Comparison of ENCODE assay signal across 9 cellular contexts in the genomic region with DNA sequence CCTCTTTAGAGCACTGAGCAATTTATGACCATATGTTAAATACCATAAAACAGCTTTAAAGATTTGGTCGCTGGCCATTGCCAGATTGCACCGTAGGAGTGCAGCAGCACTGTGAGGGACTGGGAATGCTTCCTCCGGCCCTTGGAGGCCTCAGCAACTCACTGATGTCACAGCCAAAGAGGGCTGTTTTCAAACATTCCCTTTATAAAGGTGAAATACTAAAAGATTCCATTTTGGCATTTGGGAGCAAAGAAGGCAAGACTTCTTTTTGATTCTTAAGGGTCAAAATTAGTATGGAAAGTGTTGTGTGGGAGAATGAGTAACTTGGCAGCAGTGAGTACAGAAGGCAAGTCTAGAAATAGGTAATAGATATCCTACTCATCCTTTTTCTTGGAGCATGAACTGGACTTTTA.
DNase-seq lines count a peak whose midpoint lies in the region; ATAC-seq and TF ChIP-seq lines count a peak whose summit lies in the region.
"Had no signal": no experiment of that assay in that cellular context is flagged by ENCODE, and none has a peak within 500 bp of the region (broad histone marks: within the 10 kb centered on the region; RNA-seq: fewer than 3 reads in every experiment).

No MANE protein-coding gene starts in this region.

- no peaks in the 10 kb centered on the region for H3K9me2 ChIP-seq in SK-N-SH

- H3K4me3 ChIP-seq in SK-N-SH (ENCODE audit: low read depth in 2 of 2, low read length in 1 of 2) (0 out of 4 replicates have a peak overlapping the region, but pooled peaks of 1 of the 2 experiments have one; percentile 7), fibroblast of mammary gland (ENCODE audit: control insufficient read depth, low read depth, low read length) (no peak overlapping the region), skeletal muscle satellite cell (ENCODE audit: low read length) (peak overlapping the region; percentile 15)

- H3K4me1 ChIP-seq in SK-N-SH (ENCODE audit: control insufficient read depth in 1 of 2, insufficient read depth in 2 of 2, low read depth in 1 of 2, low read length in 1 of 2) (peaks cover 12 to 40% of the 10 kb centered on the region in 2 experiments), skeletal muscle satellite cell (ENCODE audit: control insufficient read depth, insufficient read depth, low read length) (peaks cover 56% of the 10 kb centered on the region)

- peak; percentile 47 for DNase-seq in ELR (ENCODE audit: low read depth)
- no peak for DNase-seq in SK-N-SH
- peak; percentile 66 for DNase-seq in fibroblast of mammary gland (ENCODE audit: low read depth)
- DNase-seq in UCSD-AML1 (lab: John Stamatoyannopoulos, UW; ENCODE audit: unreplicated experiment): no peak
- DNase-seq: NCI-H2227 treated with DMSO at 0.1 percent for 48 hours had no signal

- H3K9ac ChIP-seq in SK-N-SH: peak overlapping the region; percentile 39; the same call in 1 of the 2 replicates
- peak overlapping the region; percentile 42 for H3K9ac ChIP-seq in skeletal muscle satellite cell (ENCODE audit: low read depth, low read length)

- ATAC-seq in HG02870 (IDR thresholded peaks at IDR 0.05; ENCODE audit: unreplicated experiment) (no peak), HG03196 (IDR thresholded peaks at IDR 0.05; ENCODE audit: unreplicated experiment) (no peak), GM21717 (IDR thresholded peaks at IDR 0.05; ENCODE audit: unreplicated experiment) (no peak)

- peaks cover 11% of the 10 kb centered on the region for H3K79me2 ChIP-seq in SK-N-SH (ENCODE audit: insufficient read depth)

- TF ChIP-seq RAD21 in SK-N-SH (IDR thresholded peaks at IDR 0.05; ENCODE audit: low read length): no peak

- no peaks in the 10 kb centered on the region for H4K20me1 ChIP-seq in SK-N-SH (ENCODE audit: insufficient read depth)

- no peaks in the 10 kb centered on the region for H3K27me3 ChIP-seq in SK-N-SH (ENCODE audit: insufficient read depth)
- H3K27me3 ChIP-seq in skeletal muscle satellite cell (ENCODE audit: control insufficient read depth, insufficient read depth, low read length): no peaks in the 10 kb centered on the region

- CTCF ChIA-PET in SK-N-SH (lab: Yijun Ruan, JAX): interaction anchor here (0.6 to 2.0 kb wide), 3 partner anchors 17 to 442 kb away, joined by 3 to 7 read pairs (median 3); no protein-coding TSS in a partner anchor

- peak overlapping the region; percentile 60 for H3K4me2 ChIP-seq in SK-N-SH
- H3K4me2 ChIP-seq in skeletal muscle satellite cell (ENCODE audit: low read length): peak overlapping the region; percentile 55

- H2AFZ ChIP-seq in SK-N-SH (ENCODE audit: low read depth): peak overlapping the region; percentile 44; the same call in 1 of the 2 replicates

- 60% methylated on average over 3 of the region's 3 CpGs for WGBS in SK-N-SH (ENCODE audit: low lambda C conversion rate)

- H3K36me3 ChIP-seq in SK-N-SH (replicated peaks in 1 of 2; ENCODE audit: control insufficient read depth in 1 of 2, insufficient read depth in 2 of 2, low read length in 1 of 2) (peaks cover 0 to 14% of the 10 kb centered on the region in 2 experiments), skeletal muscle satellite cell (ENCODE audit: insufficient read depth, low read length) (no peaks in the 10 kb centered on the region)

- H3F3A ChIP-seq in SK-N-SH (replicated peaks; ENCODE audit: insufficient read depth): peaks cover 38% of the 10 kb centered on the region

- no peaks in the 10 kb centered on the region for H3K9me3 ChIP-seq in SK-N-SH
- H3K9me3 ChIP-seq in skeletal muscle satellite cell (replicated peaks; ENCODE audit: low read length): no peaks in the 10 kb centered on the region

- no peak for TF ChIP-seq EP300 in SK-N-SH (IDR thresholded peaks at IDR 0.05; ENCODE audit: borderline replicate concordance in 1 of 2, low read depth in 1 of 2, low read length in 1 of 2)

- POLR2A ChIA-PET in SK-N-SH (lab: Yijun Ruan, JAX): no interaction called here

- TF ChIP-seq CTCF in SK-N-SH (IDR thresholded peaks at IDR 0.05) (no peak), fibroblast of mammary gland (conservative IDR thresholded peaks at IDR 0.05; ENCODE audit: control insufficient read depth, insufficient read depth, low read depth, low read length) (no peak)

- peak overlapping the region; percentile 82 for H3K27ac ChIP-seq in SK-N-SH (ENCODE audit: low read depth in 2 of 2, low read length in 1 of 2)

TF ChIP-seq in SK-N-SH, 30 proteins besides CTCF, POLR2A, EP300 and RAD21:
- TF ChIP-seq, protein P1, sequence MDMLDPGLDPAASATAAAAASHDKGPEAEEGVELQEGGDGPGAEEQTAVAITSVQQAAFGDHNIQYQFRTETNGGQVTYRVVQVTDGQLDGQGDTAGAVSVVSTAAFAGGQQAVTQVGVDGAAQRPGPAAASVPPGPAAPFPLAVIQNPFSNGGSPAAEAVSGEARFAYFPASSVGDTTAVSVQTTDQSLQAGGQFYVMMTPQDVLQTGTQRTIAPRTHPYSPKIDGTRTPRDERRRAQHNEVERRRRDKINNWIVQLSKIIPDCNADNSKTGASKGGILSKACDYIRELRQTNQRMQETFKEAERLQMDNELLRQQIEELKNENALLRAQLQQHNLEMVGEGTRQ (IDR thresholded peaks at IDR 0.05; ENCODE audit: borderline replicate concordance, low read depth, low read length): no peak
- TF ChIP-seq GATA2 (CRISPR knock-in tag; IDR thresholded peaks at IDR 0.05): no peak
- no peak for TF ChIP-seq TEAD4 (IDR thresholded peaks at IDR 0.05; ENCODE audit: borderline replicate concordance, insufficient read depth)
- no peak for TF ChIP-seq NFIC (IDR thresholded peaks at IDR 0.05; ENCODE audit: borderline replicate concordance)
- no peak for TF ChIP-seq NRF1 (IDR thresholded peaks at IDR 0.05; ENCODE audit: low read depth, low read length)
- no peak for TF ChIP-seq YY1 (IDR thresholded peaks at IDR 0.05; ENCODE audit: low read depth)
- no peak for TF ChIP-seq MXI1 (IDR thresholded peaks at IDR 0.05; ENCODE audit: low read depth, low read length)
- TF ChIP-seq, protein P2, sequence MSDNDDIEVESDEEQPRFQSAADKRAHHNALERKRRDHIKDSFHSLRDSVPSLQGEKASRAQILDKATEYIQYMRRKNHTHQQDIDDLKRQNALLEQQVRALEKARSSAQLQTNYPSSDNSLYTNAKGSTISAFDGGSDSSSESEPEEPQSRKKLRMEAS (IDR thresholded peaks at IDR 0.05; ENCODE audit: low read depth): no peak
- no peak for TF ChIP-seq GABPA (IDR thresholded peaks at IDR 0.05; ENCODE audit: low read depth)
- no peak for TF ChIP-seq TAF1 (IDR thresholded peaks at IDR 0.05; ENCODE audit: borderline replicate concordance, low read depth, low read length)
TF ChIP-seq in SK-N-SH: peak in this region for 0.

Comparison
In these comparisons a context has a peak if more than half of its experiments do, and no peak if none do; other contexts are left out.
1. DNase-seq: peak in ELR (single experiment) and fibroblast of mammary gland (single experiment); none in SK-N-SH (single experiment) and UCSD-AML1 (single experiment).